8 cellular contexts compared by ENCODE assay signal in genomic region chr4:146175541-146176453, GRCh38. TPM values are rescaled to one million over a fixed set of nuclear protein-coding genes. Genes with fewer than 3 reads are reported as not detected.
DNase-seq lines count a peak whose midpoint lies in the region; TF ChIP-seq lines count a peak whose summit lies in the region.

LSM6 (plus strand) TSS chr4:146175718; CDS start chr4:146182922, 7,204 bp downstream.

- H3K9ac ChIP-seq in mucosa of stomach (ENCODE audit: low read length), result peak within 1 kb of the TSS; percentile 81

- no peaks in the 10 kb centered on the region for H3K36me3 ChIP-seq in mucosa of stomach (ENCODE audit: control insufficient read depth, insufficient read depth, low read length)

- H3K9me3 ChIP-seq in mucosa of stomach (ENCODE audit: control insufficient read depth, low read length), result no peaks in the 10 kb centered on the region

- peaks cover 15% of the 10 kb centered on the region for H3K4me1 ChIP-seq in mucosa of stomach (ENCODE audit: control insufficient read depth, insufficient read depth, low read length)

- H3K27ac Mint-ChIP-seq in Calu3 (ENCODE audit: unreplicated experiment), result peak within 1 kb of the TSS; percentile 69

- CTCF ChIA-PET in Calu3 (lab: Charles Lee), result no interaction called here

- H3K36me3 Mint-ChIP-seq in Calu3 (ENCODE audit: insufficient read depth, unreplicated experiment), result peaks cover 16% of the 10 kb centered on the region

- peak within 1 kb of the TSS; percentile 68 for H3K4me3 Mint-ChIP-seq in Calu3 (ENCODE audit: low read depth, unreplicated experiment)

- no peaks in the 10 kb centered on the region for H3K27me3 Mint-ChIP-seq in Calu3 (ENCODE audit: unreplicated experiment)

- intact Hi-C loops in Calu3 (cut with micrococcal nuclease; ENCODE audit: unreplicated experiment), result loop anchor here (5.0 to 10.0 kb wide), 2 partner anchors 241 to 922 kb away; partner anchors contain the start of gene ZNF827

- H3K4me1 Mint-ChIP-seq in Calu3 (ENCODE audit: low read depth, unreplicated experiment), result peaks cover 8% of the 10 kb centered on the region

- peak within 1 kb of the TSS; percentile 81 for H3K4me3 ChIP-seq in epithelial cell of proximal tubule (ENCODE audit: low read depth, low read length)
- peak within 1 kb of the TSS; percentile 52 for H3K4me3 ChIP-seq in mucosa of stomach (ENCODE audit: low read length)

- H3K9me3 Mint-ChIP-seq in Calu3 (ENCODE audit: low read depth, unreplicated experiment), result no peaks in the 10 kb centered on the region

- DNase-seq in Calu3 (peak; percentile 77), GM20000 (ENCODE audit: low spot score) (peak; percentile 92), HT1080 (ENCODE audit: low read depth) (peak; percentile 82), OCI-M1 (lab: John Stamatoyannopoulos, UW) (peak; percentile 94), activated T-cell treated with anti-CD3 and anti-CD28 coated beads for 48 hours (ENCODE audit: low read depth) (peak; percentile 77), epithelial cell of proximal tubule (ENCODE audit: low read depth) (peak; percentile 38)
- DNase-seq in stimulated activated CD8-positive, alpha-beta memory T cell treated with anti-CD3 and anti-CD28 coated beads, Interleukin-7, amount 100 ng/mL, for 1 hour (ENCODE audit: low read depth in 2 of 2), result peak; percentile 58 to 61

- TSS peak; percentile 59 for BruUV-seq in Calu3 (replicated peaks; lab: Mats Ljungman, UMichigan)

- H3K27me3 ChIP-seq in mucosa of stomach (ENCODE audit: control insufficient read depth, insufficient read depth, low read length), result no peaks in the 10 kb centered on the region

- TF ChIP-seq CTCF in Calu3 (IDR thresholded peaks at IDR 0.05; ENCODE audit: unreplicated experiment) (no peak), GM20000 (IDR thresholded peaks at IDR 0.05; ENCODE audit: extremely low read depth, missing control alignments) (no peak), epithelial cell of proximal tubule (conservative IDR thresholded peaks at IDR 0.05; ENCODE audit: low read depth, low read length) (peak; percentile 6)

RNA-seq across cellular contexts. Expression of gene LSM6, which starts in this region (rescaled TPM):
- 30.7 and 37.1 TPM in 2 replicates for total RNA-seq in Calu3 (2022)
- total RNA-seq in HT1080 (2014; rRNA removed; shearing (Covaris generic)), result 101 and 105 TPM in 2 replicates
- 99.3 and 104 TPM in 2 replicates for polyA plus RNA-seq in HT1080 (2015; cell fraction: cytosol; rRNA removed)
- 26.7 and 31.4 TPM in 2 replicates for polyA plus RNA-seq in HT1080 (2015; cell fraction: nucleus; rRNA removed)
- 51.4 and 63.8 TPM in 2 replicates for total RNA-seq in epithelial cell of proximal tubule

Comparison
In these comparisons a context has a peak if more than half of its experiments do, and no peak if none do; other contexts are left out.
1. Peak in every context shown above with its lines: DNase-seq and H3K4me3 ChIP-seq.
2. DNase-seq: peak in every context shown above with its lines; median percentile 94 in OCI-M1; 92 in GM20000; 82 in HT1080; 77 in Calu3; 77 in activated T-cell treated with anti-CD3 and anti-CD28 coated beads for 48 hours; 60 in stimulated activated CD8-positive, alpha-beta memory T cell treated with anti-CD3 and anti-CD28 coated beads, Interleukin-7, amount 100 ng/mL, for 1 hour; 38 in epithelial cell of proximal tubule.